In genomic region chr1:12486401-12487005, GRCh38 we compare ENCODE assay signal across 13 cellular contexts.
DNase-seq lines count a peak whose midpoint lies in the region; ATAC-seq and TF ChIP-seq lines count a peak whose summit lies in the region.
"Had no signal": no experiment of that assay in that cellular context is flagged by ENCODE, and none has a peak within 500 bp of the region (broad histone marks: within the 10 kb centered on the region; RNA-seq: fewer than 3 reads in every experiment).

No MANE protein-coding gene starts in this region.

- ATAC-seq in WTC11 (peak; percentile 50; the same call in 1 of the 2 replicates), left cardiac atrium (peak; percentile 75 to 87)
- ATAC-seq: activated CD4-positive, alpha-beta T cell treated with anti-CD3 and anti-CD28 coated beads for 36 hours had no signal

- peak; percentile 97 for DNase-seq in Caki2 (ENCODE audit: low read depth)
- no peak for DNase-seq in WTC11 (ENCODE audit: low spot score)
- DNase-seq in left cardiac atrium, result no peak
- DNase-seq in posterior vena cava (ENCODE audit: low spot score), result peak; percentile 89
- no peak for DNase-seq in NCI-H2081 (lab: John Stamatoyannopoulos, UW)
- DNase-seq in hippocampal formation (lab: John Stamatoyannopoulos, UW), result no peak
- no peak for DNase-seq in amniotic stem cell (lab: John Stamatoyannopoulos, UW)
- DNase-seq in superior temporal gyrus (ENCODE audit: extremely low spot score), result no peak
- DNase-seq: activated CD4-positive, alpha-beta T cell treated with anti-CD3 and anti-CD28 coated beads for 36 hours; activated naive CD4-positive, alpha-beta T cell; NCI-H2029; spleen; stimulated activated CD8-positive, alpha-beta memory T cell treated with anti-CD3 and anti-CD28 coated beads, Interleukin-4, amount 100 ng/mL, for 48 hours had no signal

- 0 out of 2 replicates have a peak, but pooled peaks cover under 1% of the 10 kb centered on the region for H3K27me3 Mint-ChIP-seq in WTC11 (ENCODE audit: low read depth)
- H3K27me3 Mint-ChIP-seq: activated CD4-positive, alpha-beta T cell treated with anti-CD3 and anti-CD28 coated beads for 36 hours had no signal

- POLR2A ChIA-PET in WTC11 (lab: Charles Lee), result interaction anchor here (0.8 kb wide), 1 partner anchor 51 kb away, joined by 4 read pairs; no protein-coding TSS in a partner anchor

- intact Hi-C loops in left cardiac atrium (cut with DNase I), result no loop called here
- intact Hi-C loops in posterior vena cava (cut with DNase I), result loop anchor here in 1 of 2 donors (10.0 kb wide), 1 partner anchor 108 kb away; no protein-coding TSS in a partner anchor

- no peak overlapping the region for H3K4me3 Mint-ChIP-seq in WTC11
- H3K4me3 Mint-ChIP-seq: activated CD4-positive, alpha-beta T cell treated with anti-CD3 and anti-CD28 coated beads for 36 hours had no signal

- H3K4me1 Mint-ChIP-seq in WTC11, result peaks cover 15% of the 10 kb centered on the region

- TF ChIP-seq CTCF in WTC11 (IDR thresholded peaks at IDR 0.05), result no peak

- CTCF ChIA-PET in WTC11 (lab: Charles Lee), result no interaction called here

- in situ Hi-C loops in Caki2 (cut with HindIII; ENCODE audit: low pct_unique_long_range_greater_than_20kb, low sequenced_read_pairs), result no loop called here

- peaks cover 27% of the 10 kb centered on the region for H3K36me3 Mint-ChIP-seq in WTC11

- H3K27ac Mint-ChIP-seq in WTC11, result 0 out of 2 replicates have a peak overlapping the region, but pooled peaks have one; percentile 15
- H3K27ac Mint-ChIP-seq: activated CD4-positive, alpha-beta T cell treated with anti-CD3 and anti-CD28 coated beads for 36 hours had no signal

- peaks cover 25% of the 10 kb centered on the region for H3K9me3 Mint-ChIP-seq in WTC11

TF ChIP-seq in WTC11, 78 proteins besides CTCF, POLR2A, EP300 and RAD21:
- TF ChIP-seq IRF1 (CRISPR knock-in tag; IDR thresholded peaks at IDR 0.05) (no peak), ZNF219 (CRISPR knock-in tag; IDR thresholded peaks at IDR 0.05; ENCODE audit: borderline replicate concordance) (no peak), SMAD4 (CRISPR knock-in tag; IDR thresholded peaks at IDR 0.05) (no peak), NR1H2 (CRISPR knock-in tag; IDR thresholded peaks at IDR 0.05) (no peak), ZBTB21 (CRISPR knock-in tag; IDR thresholded peaks at IDR 0.05; ENCODE audit: borderline replicate concordance) (no peak), FOXJ3 (CRISPR knock-in tag; IDR thresholded peaks at IDR 0.05; ENCODE audit: borderline replicate concordance) (no peak), E2F5 (CRISPR knock-in tag; IDR thresholded peaks at IDR 0.05) (no peak), PRDM15 (CRISPR knock-in tag; IDR thresholded peaks at IDR 0.05) (no peak), IRF2 (CRISPR knock-in tag; IDR thresholded peaks at IDR 0.05; ENCODE audit: borderline replicate concordance, low read depth) (no peak), PREB (CRISPR knock-in tag; IDR thresholded peaks at IDR 0.05; ENCODE audit: borderline replicate concordance) (no peak), TCF7 (CRISPR knock-in tag; IDR thresholded peaks at IDR 0.05; ENCODE audit: low read depth) (no peak), SP1 (CRISPR knock-in tag; conservative IDR thresholded peaks at IDR 0.05) (no peak), KAT7 (CRISPR knock-in tag; IDR thresholded peaks at IDR 0.05; ENCODE audit: borderline replicate concordance) (no peak), ZNF416 (CRISPR knock-in tag; IDR thresholded peaks at IDR 0.05) (no peak), CREB1 (CRISPR knock-in tag; IDR thresholded peaks at IDR 0.05) (no peak), ESRRA (CRISPR knock-in tag; IDR thresholded peaks at IDR 0.05; ENCODE audit: borderline replicate concordance) (no peak), MLX (CRISPR knock-in tag; IDR thresholded peaks at IDR 0.05) (no peak), E2F4 (CRISPR knock-in tag; IDR thresholded peaks at IDR 0.05; ENCODE audit: borderline replicate concordance, low read depth) (no peak), GRHL2 (CRISPR knock-in tag; IDR thresholded peaks at IDR 0.05; ENCODE audit: insufficient replicate concordance, severe bottlenecking) (no peak), ATF3 (CRISPR knock-in tag; conservative IDR thresholded peaks at IDR 0.05) (no peak)
TF ChIP-seq in WTC11: peak in this region for 0.

Comparison
In these comparisons a context has a peak if more than half of its experiments do, and no peak if none do; other contexts are left out.
1. DNase-seq: peak in Caki2 (single experiment) and posterior vena cava (single experiment); none in WTC11 (single experiment), left cardiac atrium (single experiment), NCI-H2081 (0 of 2), hippocampal formation (0 of 2), amniotic stem cell (single experiment) and superior temporal gyrus (single experiment).